Comparison of ENCODE assay signal across 1 cellular context in the genomic region with DNA sequence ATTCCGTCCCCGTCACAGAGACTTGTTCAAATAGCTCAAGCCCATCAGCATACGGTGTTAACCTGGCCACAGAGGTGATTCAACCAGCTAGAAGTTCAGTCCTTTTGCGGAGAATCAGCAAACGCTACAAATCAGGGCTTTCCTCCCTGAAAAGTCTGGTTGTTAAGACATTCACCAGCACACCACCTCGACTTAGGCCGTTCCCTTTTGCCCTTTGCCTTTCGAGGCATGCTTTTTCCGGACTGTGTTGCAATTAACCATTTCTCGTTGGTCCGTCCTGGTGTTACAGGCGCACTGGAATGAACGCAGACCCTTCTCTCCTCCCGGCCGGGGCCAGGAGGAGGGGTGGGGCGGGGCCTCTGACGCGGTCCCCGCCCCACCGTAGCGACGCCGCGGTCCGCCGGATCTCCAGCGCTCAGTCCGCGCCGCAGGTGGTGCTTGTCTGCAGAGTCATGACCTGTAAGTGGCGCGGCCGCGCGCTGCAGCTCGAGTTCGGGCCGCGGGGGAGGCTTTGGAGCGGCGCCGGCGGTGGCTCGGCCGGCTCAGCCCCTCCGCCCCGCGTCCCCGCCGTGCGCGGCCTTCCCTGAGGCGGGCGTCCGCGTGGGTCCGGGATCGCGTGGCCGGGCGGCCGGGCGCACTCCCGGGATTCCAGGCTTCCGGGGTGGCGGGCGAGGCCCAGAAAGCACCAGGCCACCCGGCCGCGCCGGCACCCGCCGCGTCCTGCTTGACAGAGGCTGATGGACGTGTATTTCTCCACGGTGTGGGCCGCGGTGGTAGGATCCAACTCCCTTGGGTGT.
A peak's percentile ranks its signal among the peaks of the same experiment; 100 is the strongest.
TF ChIP-seq lines count a peak whose summit lies in the region.

Gene NIT2 (plus strand): TSS at position 418 of the 797 bp plus-strand sequence. CDS start 35 bp downstream, at position 453.

TF ChIP-seq in HepG2, 621 proteins besides CTCF, POLR2A, EP300 and RAD21 (continued from another document and continues in another):
- TF ChIP-seq, protein P1, sequence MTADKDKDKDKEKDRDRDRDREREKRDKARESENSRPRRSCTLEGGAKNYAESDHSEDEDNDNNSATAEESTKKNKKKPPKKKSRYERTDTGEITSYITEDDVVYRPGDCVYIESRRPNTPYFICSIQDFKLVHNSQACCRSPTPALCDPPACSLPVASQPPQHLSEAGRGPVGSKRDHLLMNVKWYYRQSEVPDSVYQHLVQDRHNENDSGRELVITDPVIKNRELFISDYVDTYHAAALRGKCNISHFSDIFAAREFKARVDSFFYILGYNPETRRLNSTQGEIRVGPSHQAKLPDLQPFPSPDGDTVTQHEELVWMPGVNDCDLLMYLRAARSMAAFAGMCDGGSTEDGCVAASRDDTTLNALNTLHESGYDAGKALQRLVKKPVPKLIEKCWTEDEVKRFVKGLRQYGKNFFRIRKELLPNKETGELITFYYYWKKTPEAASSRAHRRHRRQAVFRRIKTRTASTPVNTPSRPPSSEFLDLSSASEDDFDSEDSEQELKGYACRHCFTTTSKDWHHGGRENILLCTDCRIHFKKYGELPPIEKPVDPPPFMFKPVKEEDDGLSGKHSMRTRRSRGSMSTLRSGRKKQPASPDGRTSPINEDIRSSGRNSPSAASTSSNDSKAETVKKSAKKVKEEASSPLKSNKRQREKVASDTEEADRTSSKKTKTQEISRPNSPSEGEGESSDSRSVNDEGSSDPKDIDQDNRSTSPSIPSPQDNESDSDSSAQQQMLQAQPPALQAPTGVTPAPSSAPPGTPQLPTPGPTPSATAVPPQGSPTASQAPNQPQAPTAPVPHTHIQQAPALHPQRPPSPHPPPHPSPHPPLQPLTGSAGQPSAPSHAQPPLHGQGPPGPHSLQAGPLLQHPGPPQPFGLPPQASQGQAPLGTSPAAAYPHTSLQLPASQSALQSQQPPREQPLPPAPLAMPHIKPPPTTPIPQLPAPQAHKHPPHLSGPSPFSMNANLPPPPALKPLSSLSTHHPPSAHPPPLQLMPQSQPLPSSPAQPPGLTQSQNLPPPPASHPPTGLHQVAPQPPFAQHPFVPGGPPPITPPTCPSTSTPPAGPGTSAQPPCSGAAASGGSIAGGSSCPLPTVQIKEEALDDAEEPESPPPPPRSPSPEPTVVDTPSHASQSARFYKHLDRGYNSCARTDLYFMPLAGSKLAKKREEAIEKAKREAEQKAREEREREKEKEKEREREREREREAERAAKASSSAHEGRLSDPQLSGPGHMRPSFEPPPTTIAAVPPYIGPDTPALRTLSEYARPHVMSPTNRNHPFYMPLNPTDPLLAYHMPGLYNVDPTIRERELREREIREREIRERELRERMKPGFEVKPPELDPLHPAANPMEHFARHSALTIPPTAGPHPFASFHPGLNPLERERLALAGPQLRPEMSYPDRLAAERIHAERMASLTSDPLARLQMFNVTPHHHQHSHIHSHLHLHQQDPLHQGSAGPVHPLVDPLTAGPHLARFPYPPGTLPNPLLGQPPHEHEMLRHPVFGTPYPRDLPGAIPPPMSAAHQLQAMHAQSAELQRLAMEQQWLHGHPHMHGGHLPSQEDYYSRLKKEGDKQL (CRISPR knock-in tag; IDR thresholded peaks at IDR 0.05; ENCODE audit: low read depth): no peak
- TF ChIP-seq ZNF224 (CRISPR knock-in tag; IDR thresholded peaks at IDR 0.05): no peak
- 0 out of 2 replicates have a peak, but pooled peaks have one; percentile 69 for TF ChIP-seq ZFP90 (CRISPR knock-in tag; IDR thresholded peaks at IDR 0.05; ENCODE audit: borderline replicate concordance)
- no peak for TF ChIP-seq MTA3 (CRISPR knock-in tag; IDR thresholded peaks at IDR 0.05)
- TF ChIP-seq RFX3 (CRISPR knock-in tag; IDR thresholded peaks at IDR 0.05): no peak
- 0 out of 2 replicates have a peak, but pooled peaks have one; percentile 44 for TF ChIP-seq RFXAP (CRISPR knock-in tag; IDR thresholded peaks at IDR 0.05; ENCODE audit: borderline replicate concordance)
- TF ChIP-seq HMG20B (CRISPR knock-in tag; conservative IDR thresholded peaks at IDR 0.05): no peak; the same call in 1 of the 2 replicates
- peak; percentile 45; the same call in 1 of the 2 replicates for TF ChIP-seq ZBTB34 (CRISPR knock-in tag; IDR thresholded peaks at IDR 0.05)
- TF ChIP-seq ZFAT (CRISPR knock-in tag; conservative IDR thresholded peaks at IDR 0.05): no peak
- TF ChIP-seq SIX1 (CRISPR knock-in tag; IDR thresholded peaks at IDR 0.05; ENCODE audit: borderline replicate concordance): no peak
- TF ChIP-seq, protein P2, sequence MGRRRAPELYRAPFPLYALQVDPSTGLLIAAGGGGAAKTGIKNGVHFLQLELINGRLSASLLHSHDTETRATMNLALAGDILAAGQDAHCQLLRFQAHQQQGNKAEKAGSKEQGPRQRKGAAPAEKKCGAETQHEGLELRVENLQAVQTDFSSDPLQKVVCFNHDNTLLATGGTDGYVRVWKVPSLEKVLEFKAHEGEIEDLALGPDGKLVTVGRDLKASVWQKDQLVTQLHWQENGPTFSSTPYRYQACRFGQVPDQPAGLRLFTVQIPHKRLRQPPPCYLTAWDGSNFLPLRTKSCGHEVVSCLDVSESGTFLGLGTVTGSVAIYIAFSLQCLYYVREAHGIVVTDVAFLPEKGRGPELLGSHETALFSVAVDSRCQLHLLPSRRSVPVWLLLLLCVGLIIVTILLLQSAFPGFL (CRISPR knock-in tag; IDR thresholded peaks at IDR 0.05): no peak
- TF ChIP-seq KAT2B (IDR thresholded peaks at IDR 0.05; ENCODE audit: borderline replicate concordance, low read depth, low read length): no peak
- TF ChIP-seq NFE2L2 (IDR thresholded peaks at IDR 0.05; ENCODE audit: low read length): no peak
- no peak; the same call in 1 of the 2 replicates for TF ChIP-seq ZBTB8A (CRISPR knock-in tag; IDR thresholded peaks at IDR 0.05; ENCODE audit: borderline replicate concordance, low read depth)
- no peak; the same call in 1 of the 2 replicates for TF ChIP-seq NCOA2 (CRISPR knock-in tag; IDR thresholded peaks at IDR 0.05)
- TF ChIP-seq HMG20A (CRISPR knock-in tag; IDR thresholded peaks at IDR 0.05; ENCODE audit: borderline replicate concordance): no peak
- TF ChIP-seq, protein P3, sequence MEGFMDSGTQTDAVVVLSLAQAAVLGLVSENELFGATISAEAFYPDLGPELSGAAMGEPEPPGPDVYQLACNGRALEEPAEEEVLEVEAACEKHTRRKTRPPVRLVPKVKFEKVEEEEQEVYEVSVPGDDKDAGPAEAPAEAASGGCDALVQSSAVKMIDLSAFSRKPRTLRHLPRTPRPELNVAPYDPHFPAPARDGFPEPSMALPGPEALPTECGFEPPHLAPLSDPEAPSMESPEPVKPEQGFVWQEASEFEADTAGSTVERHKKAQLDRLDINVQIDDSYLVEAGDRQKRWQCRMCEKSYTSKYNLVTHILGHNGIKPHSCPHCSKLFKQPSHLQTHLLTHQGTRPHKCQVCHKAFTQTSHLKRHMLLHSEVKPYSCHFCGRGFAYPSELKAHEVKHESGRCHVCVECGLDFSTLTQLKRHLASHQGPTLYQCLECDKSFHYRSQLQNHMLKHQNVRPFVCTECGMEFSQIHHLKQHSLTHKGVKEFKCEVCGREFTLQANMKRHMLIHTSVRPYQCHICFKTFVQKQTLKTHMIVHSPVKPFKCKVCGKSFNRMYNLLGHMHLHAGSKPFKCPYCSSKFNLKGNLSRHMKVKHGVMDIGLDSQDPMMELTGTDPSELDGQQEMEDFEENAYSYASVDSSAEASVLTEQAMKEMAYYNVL (CRISPR knock-in tag; IDR thresholded peaks at IDR 0.05; ENCODE audit: borderline replicate concordance): no peak
- TF ChIP-seq DZIP1 (CRISPR knock-in tag; IDR thresholded peaks at IDR 0.05): no peak
- no peak for TF ChIP-seq ZNF749 (CRISPR knock-in tag; IDR thresholded peaks at IDR 0.05; ENCODE audit: borderline replicate concordance)
- TF ChIP-seq, protein P4, sequence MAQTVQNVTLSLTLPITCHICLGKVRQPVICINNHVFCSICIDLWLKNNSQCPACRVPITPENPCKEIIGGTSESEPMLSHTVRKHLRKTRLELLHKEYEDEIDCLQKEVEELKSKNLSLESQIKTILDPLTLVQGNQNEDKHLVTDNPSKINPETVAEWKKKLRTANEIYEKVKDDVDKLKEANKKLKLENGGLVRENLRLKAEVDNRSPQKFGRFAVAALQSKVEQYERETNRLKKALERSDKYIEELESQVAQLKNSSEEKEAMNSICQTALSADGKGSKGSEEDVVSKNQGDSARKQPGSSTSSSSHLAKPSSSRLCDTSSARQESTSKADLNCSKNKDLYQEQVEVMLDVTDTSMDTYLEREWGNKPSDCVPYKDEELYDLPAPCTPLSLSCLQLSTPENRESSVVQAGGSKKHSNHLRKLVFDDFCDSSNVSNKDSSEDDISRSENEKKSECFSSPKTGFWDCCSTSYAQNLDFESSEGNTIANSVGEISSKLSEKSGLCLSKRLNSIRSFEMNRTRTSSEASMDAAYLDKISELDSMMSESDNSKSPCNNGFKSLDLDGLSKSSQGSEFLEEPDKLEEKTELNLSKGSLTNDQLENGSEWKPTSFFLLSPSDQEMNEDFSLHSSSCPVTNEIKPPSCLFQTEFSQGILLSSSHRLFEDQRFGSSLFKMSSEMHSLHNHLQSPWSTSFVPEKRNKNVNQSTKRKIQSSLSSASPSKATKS (CRISPR knock-in tag; IDR thresholded peaks at IDR 0.05): no peak
- no peak for TF ChIP-seq PCBP1 (IDR thresholded peaks at IDR 0.05; ENCODE audit: borderline replicate concordance, low read depth, low read length)
- TF ChIP-seq ZNF878 (CRISPR knock-in tag; IDR thresholded peaks at IDR 0.05): peak; percentile 79
- peak; percentile 91; the same call in 1 of the 2 replicates for TF ChIP-seq CBX5 (CRISPR knock-in tag; IDR thresholded peaks at IDR 0.05; ENCODE audit: borderline replicate concordance)
- TF ChIP-seq, protein P5, sequence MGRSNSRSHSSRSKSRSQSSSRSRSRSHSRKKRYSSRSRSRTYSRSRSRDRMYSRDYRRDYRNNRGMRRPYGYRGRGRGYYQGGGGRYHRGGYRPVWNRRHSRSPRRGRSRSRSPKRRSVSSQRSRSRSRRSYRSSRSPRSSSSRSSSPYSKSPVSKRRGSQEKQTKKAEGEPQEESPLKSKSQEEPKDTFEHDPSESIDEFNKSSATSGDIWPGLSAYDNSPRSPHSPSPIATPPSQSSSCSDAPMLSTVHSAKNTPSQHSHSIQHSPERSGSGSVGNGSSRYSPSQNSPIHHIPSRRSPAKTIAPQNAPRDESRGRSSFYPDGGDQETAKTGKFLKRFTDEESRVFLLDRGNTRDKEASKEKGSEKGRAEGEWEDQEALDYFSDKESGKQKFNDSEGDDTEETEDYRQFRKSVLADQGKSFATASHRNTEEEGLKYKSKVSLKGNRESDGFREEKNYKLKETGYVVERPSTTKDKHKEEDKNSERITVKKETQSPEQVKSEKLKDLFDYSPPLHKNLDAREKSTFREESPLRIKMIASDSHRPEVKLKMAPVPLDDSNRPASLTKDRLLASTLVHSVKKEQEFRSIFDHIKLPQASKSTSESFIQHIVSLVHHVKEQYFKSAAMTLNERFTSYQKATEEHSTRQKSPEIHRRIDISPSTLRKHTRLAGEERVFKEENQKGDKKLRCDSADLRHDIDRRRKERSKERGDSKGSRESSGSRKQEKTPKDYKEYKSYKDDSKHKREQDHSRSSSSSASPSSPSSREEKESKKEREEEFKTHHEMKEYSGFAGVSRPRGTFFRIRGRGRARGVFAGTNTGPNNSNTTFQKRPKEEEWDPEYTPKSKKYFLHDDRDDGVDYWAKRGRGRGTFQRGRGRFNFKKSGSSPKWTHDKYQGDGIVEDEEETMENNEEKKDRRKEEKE (IDR thresholded peaks at IDR 0.05): no peak
- TF ChIP-seq, protein P6, sequence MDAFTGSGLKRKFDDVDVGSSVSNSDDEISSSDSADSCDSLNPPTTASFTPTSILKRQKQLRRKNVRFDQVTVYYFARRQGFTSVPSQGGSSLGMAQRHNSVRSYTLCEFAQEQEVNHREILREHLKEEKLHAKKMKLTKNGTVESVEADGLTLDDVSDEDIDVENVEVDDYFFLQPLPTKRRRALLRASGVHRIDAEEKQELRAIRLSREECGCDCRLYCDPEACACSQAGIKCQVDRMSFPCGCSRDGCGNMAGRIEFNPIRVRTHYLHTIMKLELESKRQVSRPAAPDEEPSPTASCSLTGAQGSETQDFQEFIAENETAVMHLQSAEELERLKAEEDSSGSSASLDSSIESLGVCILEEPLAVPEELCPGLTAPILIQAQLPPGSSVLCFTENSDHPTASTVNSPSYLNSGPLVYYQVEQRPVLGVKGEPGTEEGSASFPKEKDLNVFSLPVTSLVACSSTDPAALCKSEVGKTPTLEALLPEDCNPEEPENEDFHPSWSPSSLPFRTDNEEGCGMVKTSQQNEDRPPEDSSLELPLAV (CRISPR knock-in tag; conservative IDR thresholded peaks at IDR 0.05; ENCODE audit: low read depth): no peak
- TF ChIP-seq ZIK1 (CRISPR knock-in tag; IDR thresholded peaks at IDR 0.05; ENCODE audit: borderline replicate concordance, low read depth): no peak
- peak; percentile 34 for TF ChIP-seq XRCC5 (optimal IDR thresholded peaks at IDR 0.05; ENCODE audit: low read length)
